In genomic region chr5:5828619-5829018, GRCh38 we compare ENCODE assay signal across 16 cellular contexts.
A peak's percentile ranks its signal among the peaks of the same experiment; 100 is the strongest.
DNase-seq lines count a peak whose midpoint lies in the region; TF ChIP-seq lines count a peak whose summit lies in the region.
"Had no signal": no experiment of that assay in that cellular context is flagged by ENCODE, and none has a peak within 500 bp of the region (broad histone marks: within the 10 kb centered on the region; RNA-seq: fewer than 3 reads in every experiment).

No MANE protein-coding gene starts in this region.

- H4K91ac ChIP-seq in trophoblast cell (ENCODE audit: low read depth, low read length), result no peak overlapping the region

- H4K8ac ChIP-seq in trophoblast cell (ENCODE audit: low read depth, low read length), result no peak overlapping the region

- no peak overlapping the region for H2BK5ac ChIP-seq in trophoblast cell (ENCODE audit: low read depth, low read length, poor library complexity)

- H3K4me1 ChIP-seq in trophoblast cell (ENCODE audit: control insufficient read depth in 1 of 2, insufficient read depth in 2 of 2, low read length in 2 of 2), result no peaks in the 10 kb centered on the region
- H3K4me1 ChIP-seq: A549, Caco-2 had no signal

- in situ Hi-C loops in brain microvascular endothelial cell (cut with HindIII; ENCODE audit: low pct_ligation_motif_present, low sequenced_read_pairs), result no loop called here

- no peaks in the 10 kb centered on the region for H3K36me3 ChIP-seq in trophoblast cell (ENCODE audit: control insufficient read depth in 1 of 2, insufficient read depth in 2 of 2, low read length in 2 of 2)
- H3K36me3 ChIP-seq in brain microvascular endothelial cell (replicated peaks), result no peaks in the 10 kb centered on the region
- H3K36me3 ChIP-seq: BLaER1 treated with 17β-estradiol and CSF1 and Interleukin-3, amounts not matched to agents 10 nM and 100 nM had no signal

- no peak overlapping the region for H3K4ac ChIP-seq in trophoblast cell (ENCODE audit: low read depth, low read length)

- no peak overlapping the region for H3K4me2 ChIP-seq in trophoblast cell (ENCODE audit: low read length)
- H3K4me2 ChIP-seq: A549; BLaER1 treated with 17β-estradiol and CSF1 and Interleukin-3, amounts not matched to agents 10 nM and 100 nM had no signal

- no peak overlapping the region for H2BK12ac ChIP-seq in trophoblast cell (ENCODE audit: low read length)

- H3K4me3 ChIP-seq in trophoblast cell (ENCODE audit: low read depth, low read length) (peak overlapping the region; percentile 6), brain microvascular endothelial cell (ENCODE audit: low read depth, low read length) (no peak overlapping the region)
- H3K4me3 ChIP-seq: A549; BLaER1 treated with 17β-estradiol and CSF1 and Interleukin-3, amounts not matched to agents 10 nM and 100 nM; GM12878 had no signal

- peaks cover 4% of the 10 kb centered on the region for H3K9me3 ChIP-seq in trophoblast cell (ENCODE audit: insufficient read depth, low read depth, low read length)
- H3K9me3 ChIP-seq: A549; BLaER1 treated with 17β-estradiol and CSF1 and Interleukin-3, amounts not matched to agents 10 nM and 100 nM; Caco-2 had no signal

- H3K79me2 ChIP-seq in trophoblast cell (ENCODE audit: control insufficient read depth, insufficient read depth, low read length, poor library complexity), result no peaks in the 10 kb centered on the region

- no CpG with 5 or more reads among the region's 5 CpGs for WGBS in trophoblast cell (ENCODE audit: extremely low coverage, insufficient coverage, insufficient read length)

- no peak overlapping the region for H2AK5ac ChIP-seq in trophoblast cell (ENCODE audit: low read length)

- DNase-seq in NCI-H526 (lab: John Stamatoyannopoulos, UW), result peak; percentile 10 to 40
- no peak for DNase-seq in NCI-H526 treated with DMSO at 0.1 percent for 48 hours (lab: John Stamatoyannopoulos, UW)
- DNase-seq in trophoblast cell, result no peak
- no peak for DNase-seq in brain microvascular endothelial cell
- DNase-seq in posterior cingulate gyrus, result no peak
- DNase-seq: AML-193; Caco-2; Calu3; CD4-positive, alpha-beta T cell; CD8-positive, alpha-beta T cell; DMS79 treated with DMSO at 0.1 percent for 48 hours had no signal

- no peak overlapping the region for H3K23ac ChIP-seq in trophoblast cell (ENCODE audit: low read length)

- H3K79me1 ChIP-seq in trophoblast cell (ENCODE audit: low read length), result no peaks in the 10 kb centered on the region

- no peak overlapping the region for H4K12ac ChIP-seq in trophoblast cell (ENCODE audit: low read depth, low read length)

- no peak overlapping the region for H2AFZ ChIP-seq in trophoblast cell (ENCODE audit: insufficient read depth, low read length, poor library complexity)

- no peak overlapping the region for H2BK120ac ChIP-seq in trophoblast cell (ENCODE audit: insufficient read depth, low read length, poor library complexity)

- no peak overlapping the region for H3K14ac ChIP-seq in trophoblast cell (ENCODE audit: low read length)

- no peak for TF ChIP-seq CTCF in brain microvascular endothelial cell (IDR thresholded peaks at IDR 0.05; ENCODE audit: low read depth, low read length, missing control alignments)

- H3K27me3 ChIP-seq in trophoblast cell (ENCODE audit: insufficient read depth, low read length), result no peaks in the 10 kb centered on the region
- no peaks in the 10 kb centered on the region for H3K27me3 ChIP-seq in brain microvascular endothelial cell (replicated peaks)
- H3K27me3 ChIP-seq: BLaER1 treated with 17β-estradiol and CSF1 and Interleukin-3, amounts not matched to agents 10 nM and 100 nM had no signal

- intact Hi-C loops in posterior cingulate gyrus (cut with DNase I), result no loop called here

- H3K27ac ChIP-seq in trophoblast cell (ENCODE audit: low read depth, low read length) (no peak overlapping the region), brain microvascular endothelial cell (no peak overlapping the region)
- H3K27ac ChIP-seq: 22Rv1; A549; BLaER1 treated with 17β-estradiol and CSF1 and Interleukin-3, amounts not matched to agents 10 nM and 100 nM; C4-2B had no signal

- no peak overlapping the region for H3K9ac ChIP-seq in trophoblast cell (ENCODE audit: low read length)
- H3K9ac ChIP-seq: BLaER1 treated with 17β-estradiol and CSF1 and Interleukin-3, amounts not matched to agents 10 nM and 100 nM had no signal

- no peak overlapping the region for H3K18ac ChIP-seq in trophoblast cell (ENCODE audit: low read length)

Comparison
In these comparisons a context has a peak if more than half of its experiments do, and no peak if none do; other contexts are left out.
1. DNase-seq: peak in NCI-H526 (2 of 2); none in NCI-H526 treated with DMSO at 0.1 percent for 48 hours (single experiment), trophoblast cell (0 of 2), brain microvascular endothelial cell (single experiment) and posterior cingulate gyrus (0 of 10).